In genomic region chr7:106285801-106286492, GRCh38 we compare ENCODE assay signal across 8 cellular contexts. TPM values are rescaled to one million over a fixed set of nuclear protein-coding genes. Genes with fewer than 3 reads are reported as not detected.
DNase-seq lines count a peak whose midpoint lies in the region; ATAC-seq and TF ChIP-seq lines count a peak whose summit lies in the region.

No MANE protein-coding gene starts in this region.

- intact Hi-C loops in left ventricle myocardium inferior (cut with micrococcal nuclease) = no loop called here
- intact Hi-C loops in left ventricle myocardium superior (cut with micrococcal nuclease) = loop anchor here (10.0 kb wide), 2 partner anchors 101 to 179 kb away; no protein-coding TSS in a partner anchor

- H3K9ac ChIP-seq in iPS-18a (ENCODE audit: low read length) = peak overlapping the region; percentile 80

- H3K4me1 ChIP-seq in left ventricle myocardium inferior (peaks cover 41% of the 10 kb centered on the region), iPS-18a (ENCODE audit: control insufficient read depth, low read depth, low read length) (peaks cover 15% of the 10 kb centered on the region)

- no peak for TF ChIP-seq CTCF in left ventricle myocardium inferior (IDR thresholded peaks at IDR 0.05; ENCODE audit: borderline replicate concordance)

- no peaks in the 10 kb centered on the region for H3K27me3 ChIP-seq in left ventricle myocardium inferior (ENCODE audit: low read depth)
- H3K27me3 ChIP-seq in iPS-18a (ENCODE audit: control insufficient read depth, insufficient read depth, low read length) = no peaks in the 10 kb centered on the region

- H3K27ac ChIP-seq in left ventricle myocardium inferior (replicated peaks) (peak overlapping the region; percentile 93), iPS-18a (ENCODE audit: low read length) (peak overlapping the region; percentile 96)

- H3K9me3 ChIP-seq in left ventricle myocardium inferior (replicated peaks) (no peaks in the 10 kb centered on the region), iPS-18a (ENCODE audit: control insufficient read depth, low read depth, low read length) (no peaks in the 10 kb centered on the region)

- H3K4me3 ChIP-seq in left ventricle myocardium inferior = peak overlapping the region; percentile 82
- H3K4me3 ChIP-seq in iPS-18a (ENCODE audit: low read length) = peak overlapping the region; percentile 64

- DNase-seq in left ventricle myocardium inferior = peak; percentile 16
- DNase-seq in left ventricle myocardium superior = no peak
- peak; percentile 42 for DNase-seq in activated naive CD4-positive, alpha-beta T cell treated with anti-CD3 and anti-CD28 coated beads, Interleukin-2, amount 50 U/mL, for 16 hours
- peak; percentile 14 to 41 for DNase-seq in stimulated activated CD4-positive, alpha-beta T cell treated with anti-CD3 and anti-CD28 coated beads, Interleukin-4, amount 100 ng/mL, for 4 hours
- DNase-seq in NCI-H1436 treated with DMSO at 0.1 percent for 48 hours (lab: John Stamatoyannopoulos, UW) = no peak
- no peak for DNase-seq in HuH-7.5 (ENCODE audit: low spot score)

- H3K36me3 ChIP-seq in left ventricle myocardium inferior (no peaks in the 10 kb centered on the region), iPS-18a (ENCODE audit: control insufficient read depth, low read depth, low read length) (no peaks in the 10 kb centered on the region)

- no peak for ATAC-seq in left ventricle myocardium superior
- peak; percentile 30 for ATAC-seq in HG03520 (IDR thresholded peaks at IDR 0.05; ENCODE audit: unreplicated experiment)

RNA-seq across cellular contexts. Expression of gene NAMPT, which starts 1.2 kb away (rescaled TPM):
- 123 TPM for total RNA-seq in left ventricle myocardium inferior
- total RNA-seq in left ventricle myocardium superior = 198 TPM

Comparison
In these comparisons a context has a peak if more than half of its experiments do, and no peak if none do; other contexts are left out.
1. DNase-seq: peak in left ventricle myocardium inferior (single experiment), activated naive CD4-positive, alpha-beta T cell treated with anti-CD3 and anti-CD28 coated beads, Interleukin-2, amount 50 U/mL, for 16 hours (single experiment) and stimulated activated CD4-positive, alpha-beta T cell treated with anti-CD3 and anti-CD28 coated beads, Interleukin-4, amount 100 ng/mL, for 4 hours (2 of 2); none in left ventricle myocardium superior (single experiment), NCI-H1436 treated with DMSO at 0.1 percent for 48 hours (single experiment) and HuH-7.5 (single experiment).